16 cellular contexts compared by ENCODE assay signal in the genomic region with DNA sequence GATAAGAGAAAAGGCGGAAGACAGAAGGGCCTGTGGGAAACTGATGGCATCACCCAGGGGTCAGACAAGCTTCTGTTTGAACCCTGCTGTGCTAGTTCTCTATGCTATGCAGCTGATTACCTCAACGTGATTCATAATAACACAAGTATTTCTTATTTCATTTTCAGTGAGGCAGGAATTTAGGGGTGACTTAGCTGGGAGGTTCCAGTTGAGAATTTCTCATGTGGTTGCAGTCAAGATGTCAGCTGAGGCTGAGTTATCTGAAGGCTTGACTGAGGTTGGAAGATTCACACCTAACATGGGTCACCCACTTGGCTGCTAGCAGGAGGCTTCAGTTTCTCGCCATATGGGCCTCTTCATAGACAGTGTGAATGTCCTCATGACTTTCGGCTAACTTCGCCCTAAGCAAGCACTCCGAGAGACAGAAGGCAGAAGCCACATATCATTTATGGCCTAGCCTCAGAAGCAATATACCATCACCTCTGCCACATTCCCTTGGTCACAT. TPM values are rescaled to one million over a fixed set of nuclear protein-coding genes. Genes with fewer than 3 reads are reported as not detected.
"Had no signal": no experiment of that assay in that cellular context is flagged by ENCODE, and none has a peak within 500 bp of the region (broad histone marks: within the 10 kb centered on the region; RNA-seq: fewer than 3 reads in every experiment).

No MANE protein-coding gene starts in this region.

- ATAC-seq: activated CD4-positive, CD25-positive, alpha-beta regulatory T cell treated with anti-CD3 and anti-CD28 coated beads, Interleukin-2, amount 50 U/mL, for 24 hours; gastrocnemius medialis; heart right ventricle had no signal

- H3K27ac Mint-ChIP-seq: activated T-cell treated with anti-CD3 and anti-CD28 coated beads, Interleukin-2, amount 50 U/mL, for 72 hours; brain; mesothelial cell of epicardium; type B pancreatic cell had no signal

- H3K27ac ChIP-seq: gastrocnemius medialis, heart right ventricle, neutrophil, SJCRH30 had no signal

- H3K27me3 ChIP-seq: gastrocnemius medialis, neutrophil, SJCRH30 had no signal

- H3K4me3 Mint-ChIP-seq: activated T-cell treated with anti-CD3 and anti-CD28 coated beads, Interleukin-2, amount 50 U/mL, for 72 hours; brain; mesothelial cell of epicardium; type B pancreatic cell had no signal

- H3K36me3 ChIP-seq: gastrocnemius medialis, heart right ventricle, neutrophil, SJCRH30 had no signal

- H3K36me3 Mint-ChIP-seq: brain, mesothelial cell of epicardium, type B pancreatic cell had no signal

- H3K4me1 ChIP-seq: SJCRH30 had no signal

- H3K9me3 ChIP-seq: gastrocnemius medialis, heart right ventricle, neutrophil, SJCRH30 had no signal

- H3K9me3 Mint-ChIP-seq: activated T-cell treated with anti-CD3 and anti-CD28 coated beads, Interleukin-2, amount 50 U/mL, for 72 hours; brain; mesothelial cell of epicardium; type B pancreatic cell had no signal

- H3K4me3 ChIP-seq: gastrocnemius medialis, heart right ventricle, SJCRH30 had no signal

- H3K4me1 Mint-ChIP-seq: mesothelial cell of epicardium had no signal

- DNase-seq: activated CD4-positive, alpha-beta T cell treated with anti-CD3 and anti-CD28 coated beads, Interleukin-2, amount 50 U/mL, for 48 hours; activated T-cell treated with anti-CD3 and anti-CD28 coated beads, Interleukin-2, amount 50 U/mL, for 72 hours; gastrocnemius medialis; heart right ventricle; kidney; right cardiac atrium; SJCRH30; stimulated activated naive CD4-positive, alpha-beta T cell; SW 1271 had no signal

RNA-seq across cellular contexts. Expression of a gene that starts 57.2 kb away (rescaled TPM):
- total RNA-seq: dermis microvascular lymphatic vessel endothelial cell, gastrocnemius medialis, mesothelial cell of epicardium, SJCRH30 had no signal
- polyA plus RNA-seq: fibroblast of lung had no signal
